ENCODE assay signal across 1 cellular context in genomic region chr1:11997081-11997851, GRCh38.
A peak's percentile ranks its signal among the peaks of the same experiment; 100 is the strongest.
TF ChIP-seq lines count a peak whose summit lies in the region.

No MANE protein-coding gene starts in this region.

TF ChIP-seq in K562, 482 proteins besides CTCF, POLR2A, EP300 and RAD21 (continued from another document and continues in another):
- no peak for TF ChIP-seq UBTF (IDR thresholded peaks at IDR 0.05; ENCODE audit: borderline replicate concordance in 1 of 2, low read depth in 2 of 2, low read length in 2 of 2)
- TF ChIP-seq EHMT2 (IDR thresholded peaks at IDR 0.05): no peak
- TF ChIP-seq MYC (IDR thresholded peaks at IDR 0.05; ENCODE audit: low read depth, low read length): no peak
- no peak for TF ChIP-seq MYC (CRISPR knock-in tag; IDR thresholded peaks at IDR 0.05; ENCODE audit: borderline replicate concordance, low read depth)
- TF ChIP-seq NCOA2 (IDR thresholded peaks at IDR 0.05; ENCODE audit: partially characterized antibody in 2 of 2): no peak
- peak; percentile 9; the same call in 1 of the 2 replicates for TF ChIP-seq ARID1B (IDR thresholded peaks at IDR 0.05)
- no peak for TF ChIP-seq PML (IDR thresholded peaks at IDR 0.05; ENCODE audit: low read length)
- TF ChIP-seq PCBP2 (IDR thresholded peaks at IDR 0.05; ENCODE audit: low read depth, low read length, poor library complexity, severe bottlenecking): no peak
- peak; percentile 45; the same call in 1 of the 2 replicates for TF ChIP-seq TEAD4 (IDR thresholded peaks at IDR 0.05; ENCODE audit: low read length)
- TF ChIP-seq TEAD4 (CRISPR knock-in tag; IDR thresholded peaks at IDR 0.05; ENCODE audit: borderline replicate concordance): no peak
- no peak for TF ChIP-seq E2F3 (CRISPR knock-in tag; IDR thresholded peaks at IDR 0.05)
- TF ChIP-seq ZFP1 (CRISPR knock-in tag; IDR thresholded peaks at IDR 0.05): no peak
- no peak for TF ChIP-seq BMI1 (IDR thresholded peaks at IDR 0.05; ENCODE audit: low read length)
- TF ChIP-seq GATAD2B (IDR thresholded peaks at IDR 0.05; ENCODE audit: borderline replicate concordance): no peak
- TF ChIP-seq THRAP3 (IDR thresholded peaks at IDR 0.05; ENCODE audit: borderline replicate concordance): no peak
- TF ChIP-seq CTCFL (IDR thresholded peaks at IDR 0.05; ENCODE audit: borderline replicate concordance, insufficient read depth, low read depth, low read length, poor library complexity, severe bottlenecking): no peak
- TF ChIP-seq RERE (CRISPR knock-in tag; IDR thresholded peaks at IDR 0.05; ENCODE audit: borderline replicate concordance): no peak
- TF ChIP-seq CBFA2T3 (IDR thresholded peaks at IDR 0.05): peak; percentile 80
- no peak for TF ChIP-seq ZNF175 (CRISPR knock-in tag; IDR thresholded peaks at IDR 0.05; ENCODE audit: low read depth)
- no peak for TF ChIP-seq NFXL1 (CRISPR knock-in tag; IDR thresholded peaks at IDR 0.05)
- TF ChIP-seq RBM34 (IDR thresholded peaks at IDR 0.05; ENCODE audit: borderline replicate concordance, insufficient read depth, low read length): no peak
- TF ChIP-seq HDAC1 (IDR thresholded peaks at IDR 0.05): 0 out of 4 replicates have a peak, but pooled peaks of 1 of the 2 experiments have one; percentile 19
- TF ChIP-seq HNRNPLL (IDR thresholded peaks at IDR 0.05; ENCODE audit: low read depth, low read length, poor library complexity, severe bottlenecking): no peak
- no peak for TF ChIP-seq NBN (IDR thresholded peaks at IDR 0.05; ENCODE audit: low read depth)
- no peak for TF ChIP-seq NR2C1 (IDR thresholded peaks at IDR 0.05)
- TF ChIP-seq NR2C1 (tag; IDR thresholded peaks at IDR 0.05): no peak
- TF ChIP-seq SUPT5H (IDR thresholded peaks at IDR 0.05): no peak
- TF ChIP-seq TFAP4 (CRISPR knock-in tag; IDR thresholded peaks at IDR 0.05; ENCODE audit: borderline replicate concordance): peak; percentile 18; the same call in 1 of the 2 replicates
- 0 out of 2 replicates have a peak, but pooled peaks have one; percentile 36 for TF ChIP-seq POLR2AphosphoS5 (IDR thresholded peaks at IDR 0.05; ENCODE audit: control insufficient read depth, insufficient read depth, low read depth, low read length)
- TF ChIP-seq E2F4 (CRISPR knock-in tag; IDR thresholded peaks at IDR 0.05; ENCODE audit: low read depth): no peak
- no peak for TF ChIP-seq ZNF407 (IDR thresholded peaks at IDR 0.05; ENCODE audit: low read depth)
- no peak for TF ChIP-seq NR1H2 (CRISPR knock-in tag; IDR thresholded peaks at IDR 0.05)
- TF ChIP-seq CHD4 (IDR thresholded peaks at IDR 0.05; ENCODE audit: insufficient read depth, insufficient replicate concordance, low read depth, low read length, poor library complexity, severe bottlenecking): no peak
- no peak for TF ChIP-seq CREB3L1 (IDR thresholded peaks at IDR 0.05; ENCODE audit: borderline replicate concordance, low read depth)
- TF ChIP-seq MYNN (IDR thresholded peaks at IDR 0.05): no peak
- no peak for TF ChIP-seq MYNN (CRISPR knock-in tag; IDR thresholded peaks at IDR 0.05)
- TF ChIP-seq TBP (optimal IDR thresholded peaks at IDR 0.05; ENCODE audit: low read depth, low read length): no peak
- no peak for TF ChIP-seq ZKSCAN1 (IDR thresholded peaks at IDR 0.05; ENCODE audit: low read depth, low read length)
- TF ChIP-seq KDM1A (IDR thresholded peaks at IDR 0.05): peak; percentile 36 to 49; a peak in 1 of 4 replicates
- TF ChIP-seq HDAC2 (IDR thresholded peaks at IDR 0.05): no peak
- no peak for TF ChIP-seq SNAPC5 (CRISPR knock-in tag; IDR thresholded peaks at IDR 0.05)
- no peak for TF ChIP-seq SRF (CRISPR knock-in tag; IDR thresholded peaks at IDR 0.05)
